In genomic region chrX:108090474-108091265, GRCh38 we compare ENCODE assay signal across 8 cellular contexts. TPM values are rescaled to one million over a fixed set of nuclear protein-coding genes. Genes with fewer than 3 reads are reported as not detected.
DNase-seq lines count a peak whose midpoint lies in the region; ATAC-seq and TF ChIP-seq lines count a peak whose summit lies in the region.

No MANE protein-coding gene starts in this region.

- no peaks in the 10 kb centered on the region for H3K27me3 ChIP-seq in muscle layer of colon (ENCODE audit: control insufficient read depth in 1 of 2, insufficient read depth in 2 of 2, low read length in 2 of 2)

- H3K9ac ChIP-seq in muscle layer of colon (ENCODE audit: low read length): peak overlapping the region; percentile 86

- peaks cover 3% of the 10 kb centered on the region for H3K4me1 ChIP-seq in muscle layer of colon (ENCODE audit: insufficient read depth, low read length)

- DNase-seq in HT-29 (ENCODE audit: low spot score) (peak; percentile 39), cerebellar cortex (ENCODE audit: low spot score) (peak; percentile 0), omental fat pad (ENCODE audit: low spot score) (no peak), NCI-H748 (lab: John Stamatoyannopoulos, UW; ENCODE audit: unreplicated experiment) (no peak), iPS-NIHi7 (ENCODE audit: extremely low spot score) (no peak)
- DNase-seq in stimulated activated naive CD8-positive, alpha-beta T cell treated with anti-CD3 and anti-CD28 coated beads, Interleukin-15, Interleukin-2, amounts not matched to agents 100 U/mL and 50 U/mL, for 24 hours: no peak

- no peaks in the 10 kb centered on the region for H3K9me3 ChIP-seq in muscle layer of colon (ENCODE audit: low read length)

- peaks cover 5% of the 10 kb centered on the region for H3K36me3 ChIP-seq in muscle layer of colon (ENCODE audit: insufficient read depth, low read length)

- peak overlapping the region; percentile 68 for H3K27ac ChIP-seq in muscle layer of colon (ENCODE audit: low read depth, low read length)

- ATAC-seq in GM18517 (IDR thresholded peaks at IDR 0.05; ENCODE audit: unreplicated experiment) (peak; percentile 3), omental fat pad (ENCODE audit: low FRiP score) (no peak)
- no peak for ATAC-seq in stimulated activated naive CD8-positive, alpha-beta T cell treated with anti-CD3 and anti-CD28 coated beads, Interleukin-15, Interleukin-2, amounts not matched to agents 100 U/mL and 50 U/mL, for 24 hours

- no peak for TF ChIP-seq CTCF in omental fat pad (IDR thresholded peaks at IDR 0.05)

- peak overlapping the region; percentile 52 to 72 for H3K4me3 ChIP-seq in muscle layer of colon (ENCODE audit: low read depth in 1 of 2, low read length in 2 of 2)

RNA-seq across cellular contexts. Expression of gene PSMD10, which starts 0.7 kb away (rescaled TPM):
- 22.1 and 25.4 TPM in 2 replicates for total RNA-seq in HT-29 (2014; rRNA removed; shearing (Covaris generic))
- total RNA-seq in omental fat pad: 10 to 100 TPM; 23.3 to 39.9 (median 28.2) TPM

RNA-seq across cellular contexts. Expression of gene ATG4A, which starts 0.9 kb away (rescaled TPM):
- total RNA-seq in HT-29 (2014; rRNA removed; shearing (Covaris generic)): 3.2 and 3.4 TPM in 2 replicates
- 10 to 100 TPM in 2 of 4 donors, 1 to 10 TPM in 2; 8.8 to 15.4 (median 10.8) TPM for total RNA-seq in omental fat pad

RNA-seq across cellular contexts. Expression of gene VSIG1, which starts 45.8 kb away (rescaled TPM):
- total RNA-seq in HT-29 (2014; rRNA removed; shearing (Covaris generic)): 0.26 TPM in 1 of 2 replicates, not detected in the other
- under 1 TPM in 1 of 4 donors, not detected in 3; 0.19 TPM for total RNA-seq in omental fat pad

Comparison
In these comparisons a context has a peak if more than half of its experiments do, and no peak if none do; other contexts are left out.
1. DNase-seq: peak in HT-29 (single experiment) and cerebellar cortex (single experiment); none in omental fat pad (single experiment), stimulated activated naive CD8-positive, alpha-beta T cell treated with anti-CD3 and anti-CD28 coated beads, Interleukin-15, Interleukin-2, amounts not matched to agents 100 U/mL and 50 U/mL, for 24 hours (single experiment), NCI-H748 (single experiment) and iPS-NIHi7 (single experiment).